In the genomic region with DNA sequence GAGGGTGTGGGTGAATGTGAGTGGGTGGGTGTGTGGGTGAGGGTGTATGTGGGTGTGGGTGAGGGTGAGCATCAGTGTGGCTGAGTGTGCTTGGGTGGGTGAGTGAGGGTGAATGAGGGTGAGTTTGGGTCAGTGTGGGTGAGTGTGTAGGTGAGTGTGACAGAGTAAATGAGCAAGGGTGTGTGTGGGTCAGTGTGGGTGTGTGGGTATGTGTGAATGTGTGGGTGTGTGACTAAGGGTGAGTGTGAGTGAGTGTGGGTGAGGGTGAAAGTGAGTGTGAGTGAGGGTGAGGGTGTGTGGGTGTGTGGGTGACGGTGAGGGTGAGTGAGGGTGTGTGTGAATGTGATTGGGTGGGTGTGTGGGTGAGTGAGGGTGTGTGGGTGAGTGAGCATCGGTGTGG, we compare ENCODE assay signal across 1 cellular context.
A peak's percentile ranks its signal among the peaks of the same experiment; 100 is the strongest.
TF ChIP-seq lines count a peak whose summit lies in the region.

No MANE protein-coding gene starts in this region.

TF ChIP-seq in GM12878, 131 proteins besides CTCF, POLR2A, EP300 and RAD21 (continued from another document):
- TF ChIP-seq, protein P1, sequence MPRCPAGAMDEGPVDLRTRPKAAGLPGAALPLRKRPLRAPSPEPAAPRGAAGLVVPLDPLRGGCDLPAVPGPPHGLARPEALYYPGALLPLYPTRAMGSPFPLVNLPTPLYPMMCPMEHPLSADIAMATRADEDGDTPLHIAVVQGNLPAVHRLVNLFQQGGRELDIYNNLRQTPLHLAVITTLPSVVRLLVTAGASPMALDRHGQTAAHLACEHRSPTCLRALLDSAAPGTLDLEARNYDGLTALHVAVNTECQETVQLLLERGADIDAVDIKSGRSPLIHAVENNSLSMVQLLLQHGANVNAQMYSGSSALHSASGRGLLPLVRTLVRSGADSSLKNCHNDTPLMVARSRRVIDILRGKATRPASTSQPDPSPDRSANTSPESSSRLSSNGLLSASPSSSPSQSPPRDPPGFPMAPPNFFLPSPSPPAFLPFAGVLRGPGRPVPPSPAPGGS (IDR thresholded peaks at IDR 0.05; ENCODE audit: borderline replicate concordance, insufficient read depth, low read depth, low read length, poor library complexity, severe bottlenecking) = peak; percentile 16
- TF ChIP-seq KLF5 (IDR thresholded peaks at IDR 0.05; ENCODE audit: partially characterized antibody) (no peak), ASH2L (IDR thresholded peaks at IDR 0.05; ENCODE audit: borderline replicate concordance, low read depth) (no peak), SMC3 (IDR thresholded peaks at IDR 0.05; ENCODE audit: borderline replicate concordance, low read length) (no peak)
TF ChIP-seq in GM12878: peak in this region for 1.
